25 cellular contexts compared by ENCODE assay signal in genomic region chr22:47401592-47401898, GRCh38.
"Had no signal": no experiment of that assay in that cellular context is flagged by ENCODE, and none has a peak within 500 bp of the region (broad histone marks: within the 10 kb centered on the region; RNA-seq: fewer than 3 reads in every experiment).

No MANE protein-coding gene starts in this region.

- H3K27me3 ChIP-seq: neural progenitor cell, neutrophil, right atrium auricular region, right lobe of liver, testis, thyroid gland, transverse colon, upper lobe of left lung had no signal

- H3K4me2 ChIP-seq: neural progenitor cell, smooth muscle cell had no signal

- H3K9me3 ChIP-seq: left ventricle myocardium inferior, neutrophil, right atrium auricular region, right lobe of liver, stomach, testis, thyroid gland, transverse colon, upper lobe of left lung had no signal

- H3K36me3 ChIP-seq: left ventricle myocardium inferior, neural progenitor cell, neutrophil, right atrium auricular region, right lobe of liver, stomach, thyroid gland, transverse colon, upper lobe of left lung had no signal

- H2AFZ ChIP-seq: neural progenitor cell had no signal

- H3K9ac ChIP-seq: neural progenitor cell had no signal

- ATAC-seq: natural killer cell; right lobe of liver; stimulated activated naive B cell treated with anti-CD40 and anti-IgM and Interleukin-4, amounts not matched to agents 10 μg/mL and 1 μg/mL and 100 μg/mL, for 72 hours; stimulated activated naive CD8-positive, alpha-beta T cell treated with anti-CD3 and anti-CD28 coated beads, Interleukin-15, Interleukin-2, amounts not matched to agents 100 U/mL and 50 U/mL, for 24 hours had no signal

- DNase-seq: hypothalamus; islet precursor cell; left ventricle myocardium inferior; mesendoderm; naive B cell; natural killer cell; nephron progenitor cell; occipital lobe; right lobe of liver; stimulated activated CD4-positive, alpha-beta T cell treated with anti-CD3 and anti-CD28 coated beads, Interleukin-12 subunit alpha, Interleukin-12 subunit beta, amount 100 ng/mL, for 4 hours; stimulated activated CD4-positive, alpha-beta T cell treated with anti-CD3 and anti-CD28 coated beads, Interleukin-15, amount 100 ng/mL, for 24 hours; stimulated activated CD4-positive, alpha-beta T cell treated with anti-CD3 and anti-CD28 coated beads, Interleukin-2, amount 100 ng/mL, for 24 hours; stimulated activated CD4-positive, alpha-beta T cell treated with anti-CD3 and anti-CD28 coated beads, Interleukin-4, amount 100 ng/mL, for 1 hour; stimulated activated naive B cell treated with anti-CD40 and anti-IgM and Interleukin-4, amounts not matched to agents 10 μg/mL and 1 μg/mL and 100 μg/mL, for 72 hours; stimulated activated naive CD8-positive, alpha-beta T cell treated with anti-CD3 and anti-CD28 coated beads, Interleukin-15, Interleukin-2, amounts not matched to agents 100 U/mL and 50 U/mL, for 24 hours; stomach; testis; thyroid gland; transverse colon; upper lobe of left lung had no signal

- H3K27ac ChIP-seq: left ventricle myocardium inferior, neural progenitor cell, neutrophil, right atrium auricular region, right lobe of liver, stomach, testis, thyroid gland, transverse colon, upper lobe of left lung had no signal

- H3K4me3 ChIP-seq: left ventricle myocardium inferior, lung, neural progenitor cell, right atrium auricular region, right lobe of liver, smooth muscle cell, stomach, testis, thyroid gland, transverse colon, upper lobe of left lung had no signal

- H3K4me1 ChIP-seq: left ventricle myocardium inferior, neural progenitor cell, right atrium auricular region, right lobe of liver, stomach, testis, thyroid gland, transverse colon, upper lobe of left lung had no signal
